9 cellular contexts compared by ENCODE assay signal in genomic region chr22:24141586-24141985, GRCh38. TPM values are rescaled to one million over a fixed set of nuclear protein-coding genes. Genes with fewer than 3 reads are reported as not detected.
DNase-seq lines count a peak whose midpoint lies in the region; ATAC-seq and TF ChIP-seq lines count a peak whose summit lies in the region.
"Had no signal": no experiment of that assay in that cellular context is flagged by ENCODE, and none has a peak within 500 bp of the region (broad histone marks: within the 10 kb centered on the region; RNA-seq: fewer than 3 reads in every experiment).

No MANE protein-coding gene starts in this region.

- no peak overlapping the region for H3K9ac ChIP-seq in endodermal cell (ENCODE audit: extremely low read depth, low read length, poor library complexity, severe bottlenecking)

- no peak for TF ChIP-seq POLR2A in upper lobe of left lung (IDR thresholded peaks at IDR 0.05)

- intact Hi-C loops in Right ventricle myocardium inferior (cut with DNase I): no loop called here

- H3K4me3 ChIP-seq in foreskin fibroblast (ENCODE audit: low read depth in 1 of 2, low read length in 2 of 2) (no peak overlapping the region), upper lobe of left lung (no peak overlapping the region), endodermal cell (ENCODE audit: low read length) (no peak overlapping the region)

- no peaks in the 10 kb centered on the region for H3K9me3 Mint-ChIP-seq in activated T-cell treated with anti-CD3 and anti-CD28 coated beads, Interleukin-2, amount 50 U/mL, for 24 hours
- H3K9me3 Mint-ChIP-seq in endodermal cell: no peaks in the 10 kb centered on the region

- H3K27ac Mint-ChIP-seq in activated T-cell treated with anti-CD3 and anti-CD28 coated beads, Interleukin-2, amount 50 U/mL, for 24 hours: peak overlapping the region; percentile 84
- no peak overlapping the region for H3K27ac Mint-ChIP-seq in endodermal cell

- H3K27me3 Mint-ChIP-seq in activated T-cell treated with anti-CD3 and anti-CD28 coated beads, Interleukin-2, amount 50 U/mL, for 24 hours: no peaks in the 10 kb centered on the region
- no peaks in the 10 kb centered on the region for H3K27me3 Mint-ChIP-seq in endodermal cell (ENCODE audit: insufficient read depth)

- peaks cover 49 to 60% (median 58%) of the 10 kb centered on the region in 4 donors for H3K4me1 ChIP-seq in upper lobe of left lung
- H3K4me1 ChIP-seq in endodermal cell (ENCODE audit: control insufficient read depth, insufficient read depth, low read length): peaks cover 12% of the 10 kb centered on the region

- ATAC-seq in upper lobe of left lung (ENCODE audit: low FRiP score in 2 of 2) (no peak), Right ventricle myocardium inferior (no peak)

- DNase-seq in activated gamma-delta T cell treated with Interleukin-2 at 50 U/mL for 16 hours: peak; percentile 30
- no peak for DNase-seq in activated gamma-delta T cell (lab: John Stamatoyannopoulos, UW)
- DNase-seq in activated T-cell treated with anti-CD3 and anti-CD28 coated beads, Interleukin-2, amount 50 U/mL, for 24 hours: peak; percentile 49
- DNase-seq in foreskin fibroblast: peak; percentile 66 to 82
- DNase-seq in upper lobe of left lung: no peak
- DNase-seq in endodermal cell: no peak
- no peak for DNase-seq in Right ventricle myocardium inferior (ENCODE audit: missing footprints)
- no peak for DNase-seq in NCI-H187 treated with DMSO at 0.1 percent for 48 hours (lab: John Stamatoyannopoulos, UW)
- DNase-seq: NCI-H510A had no signal

- H3K4me1 Mint-ChIP-seq in activated T-cell treated with anti-CD3 and anti-CD28 coated beads, Interleukin-2, amount 50 U/mL, for 24 hours (ENCODE audit: low read depth): peaks cover 69% of the 10 kb centered on the region
- peaks cover 10% of the 10 kb centered on the region for H3K4me1 Mint-ChIP-seq in endodermal cell

- H3K36me3 ChIP-seq in upper lobe of left lung (peaks cover 0 to 19% (median 8%) of the 10 kb centered on the region in 4 donors), endodermal cell (ENCODE audit: control insufficient read depth, insufficient read depth, low read length) (peaks cover 16% of the 10 kb centered on the region)

- H3K4me3 Mint-ChIP-seq in activated T-cell treated with anti-CD3 and anti-CD28 coated beads, Interleukin-2, amount 50 U/mL, for 24 hours: no peak overlapping the region
- H3K4me3 Mint-ChIP-seq in endodermal cell: no peak overlapping the region

- TF ChIP-seq CTCF in foreskin fibroblast (IDR thresholded peaks at IDR 0.05; ENCODE audit: low read depth, low read length) (no peak), upper lobe of left lung (IDR thresholded peaks at IDR 0.05) (no peak), endodermal cell (conservative IDR thresholded peaks at IDR 0.05) (no peak)

- 89 to 100% methylated on average over 1 to 2 of the region's 2 CpGs for WGBS in upper lobe of left lung, 2 donors
- WGBS in endodermal cell (ENCODE audit: insufficient coverage in 1 of 2, insufficient read length in 1 of 2), 2 experiments: 93 to 100% methylated on average over 2 of the region's 2 CpGs

- H3K36me3 Mint-ChIP-seq in activated T-cell treated with anti-CD3 and anti-CD28 coated beads, Interleukin-2, amount 50 U/mL, for 24 hours (ENCODE audit: low read depth): peaks cover 64% of the 10 kb centered on the region
- peaks cover 26% of the 10 kb centered on the region for H3K36me3 Mint-ChIP-seq in endodermal cell (ENCODE audit: low read depth)

- H3K9me3 ChIP-seq in upper lobe of left lung (no peaks in the 10 kb centered on the region), endodermal cell (ENCODE audit: control insufficient read depth, low read length) (no peaks in the 10 kb centered on the region)

- H3K27me3 ChIP-seq in upper lobe of left lung (no peaks in the 10 kb centered on the region), endodermal cell (ENCODE audit: control insufficient read depth, insufficient read depth, low read length, poor library complexity, severe bottlenecking) (no peaks in the 10 kb centered on the region)

- H3K27ac ChIP-seq in upper lobe of left lung (peak overlapping the region in 3 of 4 donors; percentile 27 to 88 (median 83)), endodermal cell (ENCODE audit: low read depth, low read length) (no peak overlapping the region)

- no peak for TF ChIP-seq EP300 in upper lobe of left lung (IDR thresholded peaks at IDR 0.05)

RNA-seq across cellular contexts. Expression of gene SUSD2, which starts 39.7 kb away (rescaled TPM):
- total RNA-seq in upper lobe of left lung: 100 to 1,000 TPM; 191 to 645 (median 348) TPM
- total RNA-seq in endodermal cell: 1 to 10 TPM in 1 of 2 donors, under 1 TPM in 1; 0.40 to 1.6 TPM
- 2.9 TPM for polyA plus RNA-seq in endodermal cell (2013, experiment 1 of 2)
- polyA plus RNA-seq in endodermal cell (2013, experiment 2 of 2): 2.2 TPM
- 2.8 TPM for total RNA-seq in Right ventricle myocardium inferior

Comparison
In these comparisons a context has a peak if more than half of its experiments do, and no peak if none do; other contexts are left out.
1. DNase-seq: peak in activated gamma-delta T cell treated with Interleukin-2 at 50 U/mL for 16 hours (single experiment), activated T-cell treated with anti-CD3 and anti-CD28 coated beads, Interleukin-2, amount 50 U/mL, for 24 hours (single experiment) and foreskin fibroblast (2 of 2); none in activated gamma-delta T cell (single experiment), upper lobe of left lung (0 of 2), endodermal cell (single experiment), Right ventricle myocardium inferior (single experiment) and NCI-H187 treated with DMSO at 0.1 percent for 48 hours (single experiment).
2. RNA of gene SUSD2, which starts 39.7 kb away (total RNA-seq): 191 to 645 TPM in upper lobe of left lung; 2.8 TPM in Right ventricle myocardium inferior (single experiment) and 0.40 to 1.6 TPM in endodermal cell; every median in the first group is over 10 times any median in the second.